Comparison of ENCODE assay signal across 9 cellular contexts in the genomic region with DNA sequence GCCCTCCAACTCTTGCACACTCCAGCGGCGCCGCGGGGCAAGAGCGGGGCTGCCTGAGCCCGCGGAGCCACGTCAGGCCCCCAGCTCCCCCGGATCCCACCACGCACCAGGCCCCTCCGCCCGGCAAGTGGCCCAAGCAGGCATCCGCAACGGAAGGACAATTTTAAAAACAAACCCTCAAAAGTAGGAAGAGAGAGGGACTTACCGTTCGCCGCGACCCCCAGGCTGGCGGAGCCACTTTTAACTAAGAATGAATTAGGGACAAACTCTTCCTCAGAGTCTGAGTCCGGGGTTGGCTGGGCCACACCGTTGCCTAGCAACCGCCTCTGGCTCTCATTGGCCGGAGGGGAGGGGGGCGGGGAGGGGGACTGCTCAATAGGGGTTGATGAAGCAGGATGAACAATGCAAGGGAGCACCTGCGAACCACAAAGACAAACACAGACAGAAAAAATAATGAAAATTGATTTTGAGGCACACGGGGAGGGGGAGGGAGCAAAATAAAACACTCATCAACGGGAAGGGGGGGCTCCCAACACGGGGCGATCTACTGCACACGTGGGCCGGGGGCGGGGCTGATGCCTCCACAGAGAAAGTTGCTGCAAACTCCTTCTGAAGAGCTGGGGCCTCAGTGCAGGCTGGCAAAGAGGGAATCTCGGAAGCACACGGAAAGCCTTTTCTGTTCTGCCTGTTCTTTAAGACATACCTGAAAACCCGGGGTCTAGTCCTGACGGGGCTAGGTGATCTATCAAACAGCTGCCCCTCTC.
DNase-seq lines count a peak whose midpoint lies in the region; ATAC-seq, FAIRE-seq and TF ChIP-seq lines count a peak whose summit lies in the region.
"Had no signal": no experiment of that assay in that cellular context is flagged by ENCODE, and none has a peak within 500 bp of the region (broad histone marks: within the 10 kb centered on the region; RNA-seq: fewer than 3 reads in every experiment).

No MANE protein-coding gene starts in this region.

- DNase-seq in AG08395 (ENCODE audit: low spot score) (peak; percentile 41), IMR-90 (peak; percentile 48), ascending aorta (ENCODE audit: low spot score in 2 of 2) (no peak), kidney (peak; percentile 79), T-helper 1 cell (no peak), glomerular visceral epithelial cell (ENCODE audit: extremely low spot score) (no peak)
- no peak for DNase-seq in stimulated activated CD4-positive, alpha-beta T cell treated with anti-CD3 and anti-CD28 coated beads, Interleukin-1b, Interleukin-23, amount 100 ng/mL, for 48 hours
- DNase-seq: stimulated activated CD4-positive, alpha-beta T cell treated with anti-CD3 and anti-CD28 coated beads, Interleukin-4, amount 100 ng/mL, for 24 hours had no signal

- H2AK9ac ChIP-seq in IMR-90 (replicated peaks; ENCODE audit: low read depth, low read length, poor library complexity): no peak overlapping the region

- intact Hi-C loops in IMR-90 (cut with micrococcal nuclease) (loop anchor here (1.0 to 5.0 kb wide), 4 partner anchors 125 to 317 kb away; no protein-coding TSS in a partner anchor), ascending aorta (cut with DNase I) (no loop called here), kidney (cut with DNase I) (no loop called here)

- no peaks in the 10 kb centered on the region for H3K79me1 ChIP-seq in IMR-90 (ENCODE audit: low read depth in 1 of 2, low read length in 2 of 2)

- FAIRE-seq in kidney (lab: Jason Lieb, UNC): no peak

- 0% methylated on average over 5 of the region's 36 CpGs; no CpG with 5 or more reads in 1 of the 2 experiments for WGBS in IMR-90 (ENCODE audit: extremely low coverage in 2 of 2, insufficient read length in 1 of 2), 2 experiments

- H3K4me3 ChIP-seq in IMR-90 (ENCODE audit: insufficient read depth, low read depth, low read length) (peak overlapping the region; percentile 14; the same call in 1 of the 2 replicates), ascending aorta (peak overlapping the region; percentile 4 to 53), kidney (ENCODE audit: low read length in 2 of 2) (no peak overlapping the region)

- H4K5ac ChIP-seq in IMR-90 (ENCODE audit: low read depth, low read length): no peak overlapping the region

- H3K27ac ChIP-seq in IMR-90 (ENCODE audit: insufficient read depth, low read length): no peak overlapping the region
- H3K27ac ChIP-seq in ascending aorta: no peak overlapping the region
- no peak overlapping the region for H3K27ac ChIP-seq in kidney (ENCODE audit: low read depth in 2 of 2, low read length in 2 of 2)

- no peak overlapping the region for H2BK15ac ChIP-seq in IMR-90 (ENCODE audit: low read depth, low read length)

- H3K23ac ChIP-seq in IMR-90 (ENCODE audit: low read depth, low read length): no peak overlapping the region

- peaks cover 7% of the 10 kb centered on the region for H3K4me1 ChIP-seq in IMR-90 (ENCODE audit: control insufficient read depth, insufficient read depth, low read length)
- peaks cover 0 to 3% of the 10 kb centered on the region in 2 donors for H3K4me1 ChIP-seq in ascending aorta
- H3K4me1 ChIP-seq in kidney (ENCODE audit: control insufficient read depth in 1 of 2, insufficient read depth in 1 of 2, low read depth in 1 of 2, low read length in 2 of 2): peaks cover 0 to 6% of the 10 kb centered on the region in 2 donors

- BruUV-seq in IMR-90 (replicated peaks; lab: Mats Ljungman, UMichigan): no TSS peak

- no peak for TF ChIP-seq CTCF in IMR-90 (conservative IDR thresholded peaks at IDR 0.05; ENCODE audit: low read depth, low read length)
- TF ChIP-seq CTCF in ascending aorta (IDR thresholded peaks at IDR 0.05): no peak
- TF ChIP-seq CTCF in kidney (IDR thresholded peaks at IDR 0.05; ENCODE audit: borderline replicate concordance, extremely low read depth, insufficient read depth): no peak

- H3K4ac ChIP-seq in IMR-90 (ENCODE audit: low read depth, low read length): no peak overlapping the region

- H3K9me3 ChIP-seq in IMR-90 (ENCODE audit: control insufficient read depth, insufficient read depth, low read length) (no peaks in the 10 kb centered on the region), ascending aorta (no peaks in the 10 kb centered on the region), kidney (ENCODE audit: control insufficient read depth in 1 of 2, low read length in 2 of 2) (no peaks in the 10 kb centered on the region)

- H3K4me2 ChIP-seq in IMR-90 (ENCODE audit: low read depth, low read length): peak overlapping the region; percentile 47; the same call in 1 of the 2 replicates

- no peak overlapping the region for H2BK120ac ChIP-seq in IMR-90 (ENCODE audit: low read depth, low read length)

- no peaks in the 10 kb centered on the region for H3K36me3 ChIP-seq in IMR-90 (ENCODE audit: control insufficient read depth, insufficient read depth, low read length)
- H3K36me3 ChIP-seq in ascending aorta: no peaks in the 10 kb centered on the region
- H3K36me3 ChIP-seq in kidney (ENCODE audit: control insufficient read depth in 1 of 2, insufficient read depth in 2 of 2, low read length in 2 of 2): no peaks in the 10 kb centered on the region

- no peak overlapping the region for H2AK5ac ChIP-seq in IMR-90 (ENCODE audit: low read depth, low read length)

- H3K56ac ChIP-seq in IMR-90 (ENCODE audit: extremely low read depth, insufficient read depth, low read length): no peak overlapping the region

- no peaks in the 10 kb centered on the region for H4K20me1 ChIP-seq in IMR-90 (ENCODE audit: insufficient read depth, low read length)

- CTCF ChIA-PET in IMR-90 (lab: Yijun Ruan, JAX): interaction anchor here (0.6 to 1.2 kb wide), 3 partner anchors 309 to 320 kb away, joined by 3 to 10 read pairs (median 3); no protein-coding TSS in a partner anchor

- H4K91ac ChIP-seq in IMR-90 (ENCODE audit: insufficient read depth, low read depth, low read length): no peak overlapping the region

- H3K27me3 ChIP-seq in IMR-90 (ENCODE audit: control insufficient read depth, insufficient read depth, low read length) (no peaks in the 10 kb centered on the region), ascending aorta (no peaks in the 10 kb centered on the region)

- H3K9ac ChIP-seq in IMR-90 (ENCODE audit: low read depth, low read length): peak overlapping the region; percentile 33; the same call in 1 of the 2 replicates
- no peak overlapping the region for H3K9ac ChIP-seq in kidney (ENCODE audit: low read length in 2 of 2)

- no peak overlapping the region for H3K14ac ChIP-seq in IMR-90 (replicated peaks; ENCODE audit: low read depth, low read length)

- no peak for TF ChIP-seq RAD21 in IMR-90 (IDR thresholded peaks at IDR 0.05; ENCODE audit: low read length)

- POLR2A ChIA-PET in IMR-90 (lab: Charles Lee; ENCODE audit: unreplicated experiment): no interaction called here

- dilution Hi-C loops in IMR-90 (cut with HindIII; ENCODE audit: low sequenced_read_pairs, unreplicated experiment): no loop called here

- H2AFZ ChIP-seq in IMR-90 (replicated peaks; ENCODE audit: low read length, poor library complexity): peak overlapping the region; percentile 70

- H2BK5ac ChIP-seq in IMR-90 (ENCODE audit: low read depth, low read length, poor library complexity, severe bottlenecking): no peak overlapping the region

- in situ Hi-C loops in IMR-90 (cut with MboI; ENCODE audit: low sequenced_read_pairs): no loop called here

- ATAC-seq in IMR-90 (ENCODE audit: low read depth) (peak; percentile 81), GM19023 (IDR thresholded peaks at IDR 0.05; ENCODE audit: unreplicated experiment) (no peak)

- no peak for TF ChIP-seq POLR2A in IMR-90 (IDR thresholded peaks at IDR 0.05; ENCODE audit: low read depth, low read length)

- no peaks in the 10 kb centered on the region; the same call in 1 of the 2 replicates for H3K9me1 ChIP-seq in IMR-90 (ENCODE audit: insufficient read depth, low read length)

- no peak overlapping the region for H3K18ac ChIP-seq in IMR-90 (ENCODE audit: low read depth, low read length)

- H4K8ac ChIP-seq in IMR-90 (ENCODE audit: low read depth in 2 of 2, low read length in 2 of 2): no peak overlapping the region

- no peak overlapping the region for H2BK20ac ChIP-seq in IMR-90 (ENCODE audit: low read depth, low read length)

TF ChIP-seq in IMR-90, 13 proteins besides CTCF, POLR2A, EP300 and RAD21:
- TF ChIP-seq, protein P1, sequence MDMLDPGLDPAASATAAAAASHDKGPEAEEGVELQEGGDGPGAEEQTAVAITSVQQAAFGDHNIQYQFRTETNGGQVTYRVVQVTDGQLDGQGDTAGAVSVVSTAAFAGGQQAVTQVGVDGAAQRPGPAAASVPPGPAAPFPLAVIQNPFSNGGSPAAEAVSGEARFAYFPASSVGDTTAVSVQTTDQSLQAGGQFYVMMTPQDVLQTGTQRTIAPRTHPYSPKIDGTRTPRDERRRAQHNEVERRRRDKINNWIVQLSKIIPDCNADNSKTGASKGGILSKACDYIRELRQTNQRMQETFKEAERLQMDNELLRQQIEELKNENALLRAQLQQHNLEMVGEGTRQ (IDR thresholded peaks at IDR 0.05; ENCODE audit: low read depth, low read length): peak; percentile 53; the same call in 1 of the 2 replicates
- TF ChIP-seq FOS (IDR thresholded peaks at IDR 0.05; ENCODE audit: low read depth, low read length) (no peak), MAZ (IDR thresholded peaks at IDR 0.05; ENCODE audit: borderline replicate concordance, low read depth, low read length) (no peak), MXI1 (IDR thresholded peaks at IDR 0.05; ENCODE audit: borderline replicate concordance, low read depth, low read length) (peak; percentile 54; the same call in 1 of the 2 replicates), BHLHE40 (IDR thresholded peaks at IDR 0.05; ENCODE audit: low read depth, low read length) (no peak)

Comparison
In these comparisons a context has a peak if more than half of its experiments do, and no peak if none do; other contexts are left out.
1. DNase-seq: peak in AG08395 (single experiment), IMR-90 (single experiment) and kidney (single experiment); none in ascending aorta (0 of 2), T-helper 1 cell (0 of 5), glomerular visceral epithelial cell (single experiment) and stimulated activated CD4-positive, alpha-beta T cell treated with anti-CD3 and anti-CD28 coated beads, Interleukin-1b, Interleukin-23, amount 100 ng/mL, for 48 hours (single experiment).
2. H3K4me3 ChIP-seq: peak in IMR-90 (single experiment) and ascending aorta (2 of 2); none in kidney (0 of 2).